Comparison of ENCODE assay signal across 7 cellular contexts in genomic region chr1:28721927-28722326, GRCh38. TPM values are rescaled to one million over a fixed set of nuclear protein-coding genes. Genes with fewer than 3 reads are reported as not detected.
DNase-seq lines count a peak whose midpoint lies in the region; ATAC-seq, FAIRE-seq and TF ChIP-seq lines count a peak whose summit lies in the region.
"Not testable (repeated sequence)": the region's sequence is repeated elsewhere in the genome, so short reads cannot be mapped to it uniquely, and the experiment has no call there.

No MANE protein-coding gene starts in this region.

- TF ChIP-seq POLR2A in K562 (conservative IDR thresholded peaks at IDR 0.05): not testable (repeated sequence)

- CTCF ChIA-PET in K562 (lab: Yijun Ruan, JAX; ENCODE audit: low intra/inter-chr PET ratio): not testable (repeated sequence)

- H3K4me1 ChIP-seq in SJCRH30; osteoblast (ENCODE audit: insufficient read depth, low read length): not testable (repeated sequence)
- H3K4me1 ChIP-seq in K562 (replicated peaks in 1 of 2; ENCODE audit: control insufficient read depth in 2 of 2, insufficient read depth in 2 of 2, low read length in 2 of 2): peaks cover 0 to 17% of the 10 kb centered on the region in 2 experiments; a peak in 3 of 5 replicates

- H4K20me1 ChIP-seq in K562 (replicated peaks; ENCODE audit: control insufficient read depth, insufficient read depth, low read length); osteoblast (ENCODE audit: insufficient read depth, low read length): not testable (repeated sequence)

- H3K9me3 ChIP-seq in MG63; SJCRH30 (replicated peaks); K562 (replicated peaks; ENCODE audit: control insufficient read depth, insufficient read depth, low read depth, low read length); osteoblast (ENCODE audit: low read depth, low read length): not testable (repeated sequence)

- in situ Hi-C loops in K562 (cut with MboI): not testable (repeated sequence)

- BruUV-seq in K562 (replicated peaks; lab: Mats Ljungman, UMichigan): not testable (repeated sequence)

- not testable (repeated sequence) for ATAC-seq in K562

- not testable (repeated sequence) for H2AFZ ChIP-seq in K562 (ENCODE audit: low read depth, low read length); osteoblast (ENCODE audit: low read length)

- not testable (repeated sequence) for H3K27me3 ChIP-seq in MG63; SJCRH30; K562 (ENCODE audit: control insufficient read depth in 2 of 2, insufficient read depth in 2 of 2, low read length in 2 of 2); osteoblast (ENCODE audit: insufficient read depth, low read length)

- not testable (repeated sequence) for H3K36me3 ChIP-seq in MG63; SJCRH30; K562 (ENCODE audit: control insufficient read depth, insufficient read depth, low read length); osteoblast (ENCODE audit: insufficient read depth, low read length)

- not testable (repeated sequence) for TF ChIP-seq CTCF in 22Rv1 (IDR thresholded peaks at IDR 0.05); K562 (IDR thresholded peaks at IDR 0.05 in 2 of 3, conservative IDR thresholded peaks at IDR 0.05 in 1 of 3; ENCODE audit: insufficient read depth in 2 of 3, low read depth in 1 of 3, low read length in 3 of 3); epithelial cell of esophagus (IDR thresholded peaks at IDR 0.05; ENCODE audit: insufficient read depth, low read depth, low read length, missing control alignments); osteoblast (IDR thresholded peaks at IDR 0.05; ENCODE audit: extremely low read depth, low read depth, low read length)

- intact Hi-C loops in K562 (cut with micrococcal nuclease): not testable (repeated sequence)

- peak; percentile 19 for DNase-seq in HCEC 1CT
- peak; percentile 81 for DNase-seq in MG63
- DNase-seq in SJCRH30: peak; percentile 25 to 31
- not testable (repeated sequence) for DNase-seq in K562 (ENCODE audit: extremely low read depth in 1 of 4, low spot score in 3 of 4)
- DNase-seq in epithelial cell of esophagus (ENCODE audit: low read depth): peak; percentile 31
- DNase-seq in osteoblast (ENCODE audit: insufficient read length, low spot score, missing footprints): peak; percentile 67

- H3K4me3 ChIP-seq in MG63; SJCRH30; K562; epithelial cell of esophagus (ENCODE audit: low read length); osteoblast (ENCODE audit: insufficient read depth, low read length): not testable (repeated sequence)

- not testable (repeated sequence) for TF ChIP-seq EP300 in K562 (IDR thresholded peaks at IDR 0.05; ENCODE audit: low read length)

- POLR2A ChIA-PET in K562 (lab: Yijun Ruan, JAX): interaction anchor here (0.6 to 4.5 kb wide), 3 partner anchors 14 to 140 kb away, joined by 3 to 30 read pairs (median 9); partner anchors contain the start of genes RNU11 and YTHDF2

- 84% methylated on average over 18 of the region's 18 CpGs for WGBS in K562 (ENCODE audit: insufficient coverage, low coverage, missing lambda C conversion rate)

- H3K79me2 ChIP-seq in K562 (ENCODE audit: control insufficient read depth, insufficient read depth, low read length); osteoblast (ENCODE audit: insufficient read depth, low read length): not testable (repeated sequence)

- H3K4me2 ChIP-seq in K562 (ENCODE audit: insufficient read depth, low read length); osteoblast (ENCODE audit: insufficient read depth, low read length): not testable (repeated sequence)

- FAIRE-seq in K562 (lab: Jason Lieb, UNC): not testable (repeated sequence)

- TF ChIP-seq RAD21 in K562 (CRISPR knock-in tag; conservative IDR thresholded peaks at IDR 0.05 in 1 of 2, IDR thresholded peaks at IDR 0.05 in 1 of 2): not testable (repeated sequence)

- H3K9me1 ChIP-seq in K562 (ENCODE audit: control insufficient read depth, insufficient read depth, low read length): not testable (repeated sequence)

- H3K27ac ChIP-seq in 22Rv1: peak overlapping the region; percentile 78
- H3K27ac ChIP-seq in SJCRH30; K562 (ENCODE audit: extremely low read depth, low read depth, low read length); osteoblast (ENCODE audit: low read depth, low read length): not testable (repeated sequence)

- not testable (repeated sequence) for H3K9ac ChIP-seq in K562 (ENCODE audit: insufficient read depth in 1 of 2, low read depth in 2 of 2, low read length in 2 of 2)

TF ChIP-seq in K562, 482 proteins besides CTCF, POLR2A, EP300 and RAD21 (continues in another document):
- peak; percentile 24; the same call in 1 of the 2 replicates for TF ChIP-seq ATF3 (IDR thresholded peaks at IDR 0.05)
- TF ChIP-seq ATF3 (CRISPR knock-in tag; conservative IDR thresholded peaks at IDR 0.05): not testable (repeated sequence)

RNA-seq across cellular contexts. Expression of gene YTHDF2, which starts 14.8 kb away (rescaled TPM):
- total RNA-seq in MG63 (2014; rRNA removed; shearing (Covaris generic); ENCODE audit: low replicate concordance): 72.2 and 95.0 TPM in 2 replicates
- 105 and 116 TPM in 2 replicates for total RNA-seq in SJCRH30 (2014; rRNA removed; shearing (Covaris generic))
- 126 and 137 TPM in 2 replicates for total RNA-seq in K562 (2011; cell fraction: chromatin; rRNA removed; ENCODE audit: low replicate concordance)
- 82.2 and 85.3 TPM in 2 replicates for total RNA-seq in K562 (2011; cell fraction: nucleolus; rRNA removed)
- total RNA-seq in K562 (2011; cell fraction: nucleoplasm; rRNA removed): 85.5 and 90.5 TPM in 2 replicates
- total RNA-seq in K562 (2014; rRNA removed): 48.2 and 76.6 TPM in 2 replicates
- total RNA-seq in K562 (2014; rRNA removed; fragmentation: Illumina TruSeq; extraction: Trizol): 88.3 and 101 TPM in 2 replicates
- 78.5 and 83.3 TPM in 2 replicates for total RNA-seq in K562 (2015; rRNA removed; fragmentation: Illumina TruSeq; extraction: Trizol)
- total RNA-seq in K562 (2021): 111 and 114 TPM in 2 replicates
- 82.5 and 89.9 TPM in 2 replicates for polyA plus RNA-seq in K562 (2011; rRNA removed)
- 71.0 and 71.9 TPM in 2 replicates for polyA plus RNA-seq in K562 (2011; cell fraction: cytosol; rRNA removed)
- polyA plus RNA-seq in K562 (2011; cell fraction: nucleus; rRNA removed): 72.6 and 79.1 TPM in 2 replicates
- polyA plus RNA-seq in K562 (2012): 72.9 and 78.1 TPM in 2 replicates
- polyA plus RNA-seq in K562 (2014; fragmentation: Illumina TruSeq; extraction: Trizol): 91.5 and 97.8 TPM in 2 replicates
- polyA plus RNA-seq in K562 (2014; fragmentation: Nextera tagmentation; extraction: Ambion mirVana): 10 to 100 TPM; 41.0 to 47.2 TPM
- 53.4 and 58.7 TPM in 2 replicates for polyA plus RNA-seq in K562 (2014; rRNA removed)
- 116 and 160 TPM in 2 replicates for polyA minus RNA-seq in K562 (2011; rRNA and poly(A)+ RNA removed)
- 67.3 and 97.6 TPM in 2 replicates for polyA minus RNA-seq in K562 (2011; cell fraction: cytosol; rRNA and poly(A)+ RNA removed)
- polyA minus RNA-seq in K562 (2011; cell fraction: nucleus; rRNA and poly(A)+ RNA removed): 25.8 and 45.0 TPM in 2 replicates
- total RNA-seq in osteoblast: 56.9 and 63.0 TPM in 2 replicates

RNA-seq across cellular contexts. Expression of gene GMEB1, which starts 53.3 kb away (rescaled TPM):
- 4.3 and 7.8 TPM in 2 replicates for total RNA-seq in MG63 (2014; rRNA removed; shearing (Covaris generic); ENCODE audit: low replicate concordance)
- 10.0 and 10.6 TPM in 2 replicates for total RNA-seq in SJCRH30 (2014; rRNA removed; shearing (Covaris generic))
- 15.9 and 16.7 TPM in 2 replicates for total RNA-seq in K562 (2011; cell fraction: chromatin; rRNA removed; ENCODE audit: low replicate concordance)
- total RNA-seq in K562 (2011; cell fraction: nucleolus; rRNA removed): 5.8 and 6.7 TPM in 2 replicates
- 8.4 and 11.2 TPM in 2 replicates for total RNA-seq in K562 (2011; cell fraction: nucleoplasm; rRNA removed)
- total RNA-seq in K562 (2014; rRNA removed) (6.6 and 7.3 TPM in 2 replicates), K562 (2014; rRNA removed; fragmentation: Illumina TruSeq; extraction: Trizol) (11.1 TPM in 2 replicates), K562 (2015; rRNA removed; fragmentation: Illumina TruSeq; extraction: Trizol) (7.9 and 8.4 TPM in 2 replicates), K562 (2021) (15.1 and 17.4 TPM in 2 replicates), osteoblast (10.9 and 11.9 TPM in 2 replicates)
- polyA plus RNA-seq in K562 (2011; rRNA removed) (7.3 and 7.7 TPM in 2 replicates), K562 (2014; fragmentation: Illumina TruSeq; extraction: Trizol) (14.6 and 17.5 TPM in 2 replicates), K562 (2014; fragmentation: Nextera tagmentation; extraction: Ambion mirVana) (1 to 10 TPM; 8.5 TPM), K562 (2014; rRNA removed) (8.2 and 9.1 TPM in 2 replicates)
- polyA plus RNA-seq in K562 (2011; cell fraction: cytosol; rRNA removed): 6.6 and 8.4 TPM in 2 replicates
- polyA plus RNA-seq in K562 (2011; cell fraction: nucleus; rRNA removed): 6.8 and 7.8 TPM in 2 replicates
- 10.5 and 10.8 TPM in 2 replicates for polyA plus RNA-seq in K562 (2012)
- 15.7 and 17.1 TPM in 2 replicates for polyA minus RNA-seq in K562 (2011; rRNA and poly(A)+ RNA removed)
- 8.1 and 9.6 TPM in 2 replicates for polyA minus RNA-seq in K562 (2011; cell fraction: cytosol; rRNA and poly(A)+ RNA removed)
- polyA minus RNA-seq in K562 (2011; cell fraction: nucleus; rRNA and poly(A)+ RNA removed): 1.8 and 5.2 TPM in 2 replicates
